Comparison of ENCODE assay signal across 26 cellular contexts in the genomic region with DNA sequence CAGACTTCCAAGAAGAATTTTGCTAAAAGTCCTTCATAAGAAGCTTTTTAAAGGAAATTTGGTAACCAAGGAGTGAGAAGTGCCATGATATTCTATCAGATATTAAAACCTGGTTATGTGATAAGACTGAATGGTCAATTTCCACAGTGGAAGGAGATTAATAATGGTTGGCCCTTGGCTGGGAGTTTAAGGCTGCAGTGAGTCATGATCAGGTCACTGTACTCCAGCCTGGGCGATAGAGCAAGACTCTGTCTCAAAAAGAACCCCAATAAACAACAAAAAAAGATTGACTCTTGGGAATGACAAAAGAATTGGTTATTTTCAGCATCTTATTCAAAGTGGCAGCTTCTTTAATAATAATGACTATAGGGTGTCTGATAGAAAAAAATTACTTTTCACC. TPM values are rescaled to one million over a fixed set of nuclear protein-coding genes. Genes with fewer than 3 reads are reported as not detected.
DNase-seq lines count a peak whose midpoint lies in the region; ATAC-seq and TF ChIP-seq lines count a peak whose summit lies in the region.
"Had no signal": no experiment of that assay in that cellular context is flagged by ENCODE, and none has a peak within 500 bp of the region (broad histone marks: within the 10 kb centered on the region; RNA-seq: fewer than 3 reads in every experiment).

No MANE protein-coding gene starts in this region.

- peak overlapping the region; percentile 39; the same call in 1 of the 2 replicates for H3K4me3 ChIP-seq in ACC112 (ENCODE audit: low read depth, low read length)
- no peak overlapping the region for H3K4me3 ChIP-seq in IMR-90 (ENCODE audit: insufficient read depth, low read depth, low read length)
- H3K4me3 ChIP-seq in right atrium auricular region, result no peak overlapping the region
- H3K4me3 ChIP-seq: esophagus muscularis mucosa, GM23338, heart left ventricle, left ventricle myocardium inferior, pancreas had no signal

- intact Hi-C loops in IMR-90 (cut with micrococcal nuclease), result no loop called here

- in situ Hi-C loops in IMR-90 (cut with MboI; ENCODE audit: low sequenced_read_pairs), result no loop called here

- POLR2A ChIA-PET in IMR-90 (lab: Charles Lee; ENCODE audit: unreplicated experiment), result no interaction called here

- no peak overlapping the region for H3K4ac ChIP-seq in IMR-90 (ENCODE audit: low read depth, low read length)

- H2AFZ ChIP-seq in ACC112 (ENCODE audit: low read length, unreplicated experiment) (no peak overlapping the region), IMR-90 (replicated peaks; ENCODE audit: low read length, poor library complexity) (no peak overlapping the region)
- H2AFZ ChIP-seq: GM23338 had no signal

- no peak overlapping the region for H4K8ac ChIP-seq in IMR-90 (ENCODE audit: low read depth in 2 of 2, low read length in 2 of 2)

- H4K91ac ChIP-seq in IMR-90 (ENCODE audit: insufficient read depth, low read depth, low read length), result no peak overlapping the region

- no peaks in the 10 kb centered on the region for H3K79me2 ChIP-seq in ACC112 (ENCODE audit: control insufficient read depth, insufficient read depth, low read length, unreplicated experiment)

- TF ChIP-seq CTCF in IMR-90 (conservative IDR thresholded peaks at IDR 0.05; ENCODE audit: low read depth, low read length), result no peak
- no peak for TF ChIP-seq CTCF in right atrium auricular region (IDR thresholded peaks at IDR 0.05)

- H3K9me1 ChIP-seq in IMR-90 (ENCODE audit: insufficient read depth, low read length), result peaks cover 4% of the 10 kb centered on the region; the same call in 1 of the 2 replicates

- H3K18ac ChIP-seq in IMR-90 (ENCODE audit: low read depth, low read length), result no peak overlapping the region

- peak; percentile 50 for DNase-seq in IMR-90
- peak; percentile 24 for DNase-seq in astrocyte of the hippocampus (ENCODE audit: low read depth, low spot score)
- DNase-seq in glomerular visceral epithelial cell (ENCODE audit: extremely low spot score), result peak; percentile 15
- no peak for DNase-seq in NK-92 (lab: John Stamatoyannopoulos, UW; ENCODE audit: unreplicated experiment)
- no peak for DNase-seq in right atrium auricular region (ENCODE audit: low spot score)
- no peak for DNase-seq in activated naive CD4-positive, alpha-beta T cell treated with anti-CD3 and anti-CD28 coated beads, Interleukin-2, amount 50 U/mL, for 16 hours
- DNase-seq: activated B cell treated with CpG ODN at 0.5 μM for 24 hours; activated CD4-positive, alpha-beta memory T cell treated with anti-CD3 and anti-CD28 coated beads, Interleukin-2, amount 10 ng/mL, durations not matched to agents 7 days and 5 days; amygdala; BE2C; central memory CD4-positive, alpha-beta T cell; heart left ventricle; left ventricle myocardium inferior; midbrain; MM.1S; natural killer cell; NCI-H1436; NCI-H510A treated with DMSO at 0.1 percent for 48 hours; NK-92 treated with Interleukin-12 subunit alpha and Interleukin-12 subunit beta, amount 100 ng/mL, for 24 hours; pancreas; T-helper 9 cell had no signal

- no peak overlapping the region for H3K14ac ChIP-seq in IMR-90 (replicated peaks; ENCODE audit: low read depth, low read length)

- no peak overlapping the region for H2AK9ac ChIP-seq in IMR-90 (replicated peaks; ENCODE audit: low read depth, low read length, poor library complexity)

- no peak for TF ChIP-seq RAD21 in IMR-90 (IDR thresholded peaks at IDR 0.05; ENCODE audit: low read length)

- no peak overlapping the region for H2BK5ac ChIP-seq in IMR-90 (ENCODE audit: low read depth, low read length, poor library complexity, severe bottlenecking)

- no peak for TF ChIP-seq POLR2A in IMR-90 (IDR thresholded peaks at IDR 0.05; ENCODE audit: low read depth, low read length)

- H3K4me1 ChIP-seq in ACC112 (ENCODE audit: control insufficient read depth, insufficient read depth, low read length, unreplicated experiment) (peaks cover 13% of the 10 kb centered on the region), IMR-90 (ENCODE audit: control insufficient read depth, insufficient read depth, low read length) (no peaks in the 10 kb centered on the region), right atrium auricular region (peaks cover 0 to 13% of the 10 kb centered on the region in 2 donors)

- H2BK20ac ChIP-seq in IMR-90 (ENCODE audit: low read depth, low read length), result no peak overlapping the region

- H2AK5ac ChIP-seq in IMR-90 (ENCODE audit: low read depth, low read length), result no peak overlapping the region

- H3K36me3 ChIP-seq in ACC112 (ENCODE audit: insufficient read depth, low read length) (0 out of 2 replicates have a peak, but pooled peaks cover 5% of the 10 kb centered on the region), IMR-90 (ENCODE audit: control insufficient read depth, insufficient read depth, low read length) (peaks cover 8% of the 10 kb centered on the region; the same call in 1 of the 2 replicates), right atrium auricular region (peaks cover 11% of the 10 kb centered on the region)

- no peaks in the 10 kb centered on the region for H4K20me1 ChIP-seq in IMR-90 (ENCODE audit: insufficient read depth, low read length)

- no peak overlapping the region for H3K4me2 ChIP-seq in IMR-90 (ENCODE audit: low read depth, low read length)
- H3K4me2 ChIP-seq: GM23338 had no signal

- BruUV-seq in IMR-90 (replicated peaks; lab: Mats Ljungman, UMichigan), result no TSS peak

- no peak overlapping the region for H2BK15ac ChIP-seq in IMR-90 (ENCODE audit: low read depth, low read length)

- H3K9ac ChIP-seq in IMR-90 (ENCODE audit: low read depth, low read length), result no peak overlapping the region

- H4K5ac ChIP-seq in IMR-90 (ENCODE audit: low read depth, low read length), result no peak overlapping the region

- ATAC-seq in IMR-90 (ENCODE audit: low read depth) (peak; percentile 69; the same call in 1 of the 2 replicates), GM21360 (IDR thresholded peaks at IDR 0.05; ENCODE audit: unreplicated experiment) (no peak)
- ATAC-seq: GM23338, heart left ventricle, natural killer cell had no signal

- H2BK120ac ChIP-seq in IMR-90 (ENCODE audit: low read depth, low read length), result no peak overlapping the region

- H3K23ac ChIP-seq in IMR-90 (ENCODE audit: low read depth, low read length), result no peak overlapping the region

- no peaks in the 10 kb centered on the region for H3K27me3 ChIP-seq in ACC112 (ENCODE audit: insufficient read depth, low read length)
- H3K27me3 ChIP-seq in IMR-90 (ENCODE audit: control insufficient read depth, insufficient read depth, low read length), result no peaks in the 10 kb centered on the region
- H3K27me3 ChIP-seq in right atrium auricular region, result no peaks in the 10 kb centered on the region
- H3K27me3 ChIP-seq: BE2C, esophagus muscularis mucosa, heart left ventricle, pancreas had no signal

- no CpG with 5 or more reads among the region's 1 CpG for WGBS in IMR-90 (ENCODE audit: extremely low coverage in 2 of 2, insufficient read length in 1 of 2), 2 experiments

- no peaks in the 10 kb centered on the region for H3K9me3 ChIP-seq in IMR-90 (ENCODE audit: control insufficient read depth, insufficient read depth, low read length)
- no peaks in the 10 kb centered on the region for H3K9me3 ChIP-seq in right atrium auricular region
- H3K9me3 ChIP-seq: BE2C, esophagus muscularis mucosa, heart left ventricle, left ventricle myocardium inferior, pancreas had no signal

- dilution Hi-C loops in IMR-90 (cut with HindIII; ENCODE audit: low sequenced_read_pairs, unreplicated experiment), result no loop called here

- no peak overlapping the region for H3K56ac ChIP-seq in IMR-90 (ENCODE audit: extremely low read depth, insufficient read depth, low read length)

- peaks cover 11 to 16% of the 10 kb centered on the region in 2 experiments; a peak in 3 of 4 replicates for H3K79me1 ChIP-seq in IMR-90 (ENCODE audit: low read depth in 1 of 2, low read length in 2 of 2)

- H3K27ac ChIP-seq in ACC112 (ENCODE audit: low read depth, low read length) (peak overlapping the region; percentile 30), IMR-90 (ENCODE audit: insufficient read depth, low read length) (no peak overlapping the region), right atrium auricular region (no peak overlapping the region)
- H3K27ac ChIP-seq: esophagus muscularis mucosa, heart left ventricle, left ventricle myocardium inferior, pancreas, RWPE1 had no signal

- CTCF ChIA-PET in IMR-90 (lab: Yijun Ruan, JAX), result no interaction called here

TF ChIP-seq in IMR-90, 13 proteins besides CTCF, POLR2A, EP300 and RAD21 (continues in another document):
- TF ChIP-seq FOS (IDR thresholded peaks at IDR 0.05; ENCODE audit: low read depth, low read length) (no peak), MAZ (IDR thresholded peaks at IDR 0.05; ENCODE audit: borderline replicate concordance, low read depth, low read length) (no peak), SMC3 (IDR thresholded peaks at IDR 0.05; ENCODE audit: low read depth, low read length) (no peak), MAFK (IDR thresholded peaks at IDR 0.05; ENCODE audit: low read depth, low read length) (no peak), RCOR1 (IDR thresholded peaks at IDR 0.05; ENCODE audit: insufficient replicate concordance, low read length) (no peak), RFX5 (IDR thresholded peaks at IDR 0.05; ENCODE audit: low read depth, low read length) (no peak), CEBPB (IDR thresholded peaks at IDR 0.05; ENCODE audit: low read depth, low read length) (no peak), BHLHE40 (IDR thresholded peaks at IDR 0.05; ENCODE audit: low read depth, low read length) (no peak), CHD1 (IDR thresholded peaks at IDR 0.05; ENCODE audit: low read depth, low read length) (no peak), MXI1 (IDR thresholded peaks at IDR 0.05; ENCODE audit: borderline replicate concordance, low read depth, low read length) (no peak)
- TF ChIP-seq, protein P1, sequence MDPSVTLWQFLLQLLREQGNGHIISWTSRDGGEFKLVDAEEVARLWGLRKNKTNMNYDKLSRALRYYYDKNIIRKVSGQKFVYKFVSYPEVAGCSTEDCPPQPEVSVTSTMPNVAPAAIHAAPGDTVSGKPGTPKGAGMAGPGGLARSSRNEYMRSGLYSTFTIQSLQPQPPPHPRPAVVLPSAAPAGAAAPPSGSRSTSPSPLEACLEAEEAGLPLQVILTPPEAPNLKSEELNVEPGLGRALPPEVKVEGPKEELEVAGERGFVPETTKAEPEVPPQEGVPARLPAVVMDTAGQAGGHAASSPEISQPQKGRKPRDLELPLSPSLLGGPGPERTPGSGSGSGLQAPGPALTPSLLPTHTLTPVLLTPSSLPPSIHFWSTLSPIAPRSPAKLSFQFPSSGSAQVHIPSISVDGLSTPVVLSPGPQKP (IDR thresholded peaks at IDR 0.05; ENCODE audit: borderline replicate concordance, low read depth, low read length), result no peak

RNA-seq across cellular contexts. Expression of a gene that starts 37.2 kb away (rescaled TPM):
- total RNA-seq in IMR-90 (2012; rRNA removed) (85.5 and 94.6 TPM in 2 replicates), right atrium auricular region (10 to 100 TPM; 24.7 to 30.6 TPM)
- 25.4 and 31.5 TPM in 2 replicates for polyA plus RNA-seq in IMR-90 (2012; rRNA removed)
- 9.3 and 11.8 TPM in 2 replicates for polyA plus RNA-seq in IMR-90 (2012; cell fraction: cytosol; rRNA removed)
- 3.9 and 16.8 TPM in 2 replicates for polyA plus RNA-seq in IMR-90 (2012; cell fraction: nucleus; rRNA removed; ENCODE audit: low replicate concordance)

Comparison
In these comparisons a context has a peak if more than half of its experiments do, and no peak if none do; other contexts are left out.
1. DNase-seq: peak in IMR-90 (single experiment), astrocyte of the hippocampus (single experiment) and glomerular visceral epithelial cell (single experiment); none in NK-92 (single experiment), right atrium auricular region (single experiment) and activated naive CD4-positive, alpha-beta T cell treated with anti-CD3 and anti-CD28 coated beads, Interleukin-2, amount 50 U/mL, for 16 hours (single experiment).